ENCODE assay signal across 14 cellular contexts in genomic region chr18:58230438-58231179, GRCh38.
DNase-seq lines count a peak whose midpoint lies in the region; ATAC-seq and TF ChIP-seq lines count a peak whose summit lies in the region.
"Had no signal": no experiment of that assay in that cellular context is flagged by ENCODE, and none has a peak within 500 bp of the region (broad histone marks: within the 10 kb centered on the region; RNA-seq: fewer than 3 reads in every experiment).

No MANE protein-coding gene starts in this region.

- peak overlapping the region; percentile 68 to 79 for H3K27ac ChIP-seq in prostate gland
- H3K27ac ChIP-seq: thoracic aorta had no signal

- DNase-seq in GM12865 (ENCODE audit: low read depth) (peak; percentile 51), LoVo (ENCODE audit: low spot score) (peak; percentile 63), epithelial cell of esophagus (ENCODE audit: low read depth) (peak; percentile 97), prostate gland (ENCODE audit: low spot score) (peak; percentile 55), germinal center (ENCODE audit: low spot score) (no peak)
- no peak for DNase-seq in activated naive CD4-positive, alpha-beta T cell treated with anti-CD3 and anti-CD28 coated beads, Interleukin-2, amount 50 U/mL, for 72 hours (ENCODE audit: low spot score in 2 of 2)
- DNase-seq in T-helper 2 cell treated with Interferon-gamma antibody and Interleukin-4, amounts not matched to agents 5 μg/mL and 100 μg/mL, for 36 hours (ENCODE audit: low spot score): no peak
- DNase-seq: caudate nucleus, DND-41, natural killer cell, NCI-H524 treated with DMSO at 0.1 percent for 48 hours, T-helper 17 cell had no signal

- H3K4me3 ChIP-seq in GM12865 (ENCODE audit: low read depth, low read length): no peak overlapping the region
- no peak overlapping the region for H3K4me3 ChIP-seq in epithelial cell of esophagus (ENCODE audit: low read length)
- H3K4me3 ChIP-seq in prostate gland: no peak overlapping the region
- H3K4me3 ChIP-seq: thoracic aorta had no signal

- WGBS in prostate gland: 53% methylated on average over 8 of the region's 8 CpGs

- ATAC-seq in GM18907 (IDR thresholded peaks at IDR 0.05; ENCODE audit: unreplicated experiment): no peak
- no peak for ATAC-seq in activated naive CD4-positive, alpha-beta T cell treated with anti-CD3 and anti-CD28 coated beads, Interleukin-2, amount 50 U/mL, for 72 hours
- ATAC-seq: natural killer cell, T-helper 17 cell had no signal

- no peak overlapping the region for H3K27ac Mint-ChIP-seq in activated naive CD4-positive, alpha-beta T cell treated with anti-CD3 and anti-CD28 coated beads, Interleukin-2, amount 50 U/mL, for 72 hours
- no peak overlapping the region for H3K27ac Mint-ChIP-seq in T-helper 2 cell treated with Interferon-gamma antibody and Interleukin-4, amounts not matched to agents 5 μg/mL and 100 μg/mL, for 36 hours
- H3K27ac Mint-ChIP-seq: natural killer cell, T-helper 17 cell had no signal

- TF ChIP-seq CTCF in GM12865 (IDR thresholded peaks at IDR 0.05; ENCODE audit: insufficient read depth, low read depth, low read length, missing control alignments) (no peak), epithelial cell of esophagus (IDR thresholded peaks at IDR 0.05; ENCODE audit: insufficient read depth, low read depth, low read length, missing control alignments) (no peak), prostate gland (IDR thresholded peaks at IDR 0.05) (no peak)

- no peaks in the 10 kb centered on the region for H3K27me3 Mint-ChIP-seq in T-helper 2 cell treated with Interferon-gamma antibody and Interleukin-4, amounts not matched to agents 5 μg/mL and 100 μg/mL, for 36 hours (ENCODE audit: low read depth)

- no peaks in the 10 kb centered on the region for H3K36me3 Mint-ChIP-seq in activated naive CD4-positive, alpha-beta T cell treated with anti-CD3 and anti-CD28 coated beads, Interleukin-2, amount 50 U/mL, for 72 hours
- no peaks in the 10 kb centered on the region for H3K36me3 Mint-ChIP-seq in T-helper 2 cell treated with Interferon-gamma antibody and Interleukin-4, amounts not matched to agents 5 μg/mL and 100 μg/mL, for 36 hours (ENCODE audit: low read depth)
- H3K36me3 Mint-ChIP-seq: natural killer cell had no signal

- H3K4me3 Mint-ChIP-seq in T-helper 2 cell treated with Interferon-gamma antibody and Interleukin-4, amounts not matched to agents 5 μg/mL and 100 μg/mL, for 36 hours: no peak overlapping the region
- H3K4me3 Mint-ChIP-seq: natural killer cell, T-helper 17 cell had no signal

- no peaks in the 10 kb centered on the region for H3K9me3 ChIP-seq in prostate gland
- H3K9me3 ChIP-seq: thoracic aorta had no signal

- no peaks in the 10 kb centered on the region for H3K9me3 Mint-ChIP-seq in activated naive CD4-positive, alpha-beta T cell treated with anti-CD3 and anti-CD28 coated beads, Interleukin-2, amount 50 U/mL, for 72 hours
- H3K9me3 Mint-ChIP-seq in T-helper 2 cell treated with Interferon-gamma antibody and Interleukin-4, amounts not matched to agents 5 μg/mL and 100 μg/mL, for 36 hours: no peaks in the 10 kb centered on the region
- H3K9me3 Mint-ChIP-seq: natural killer cell had no signal

- H3K4me1 Mint-ChIP-seq in T-helper 2 cell treated with Interferon-gamma antibody and Interleukin-4, amounts not matched to agents 5 μg/mL and 100 μg/mL, for 36 hours (ENCODE audit: low read depth): no peaks in the 10 kb centered on the region
- H3K4me1 Mint-ChIP-seq: natural killer cell had no signal

- peaks cover 19% of the 10 kb centered on the region for H3K4me1 ChIP-seq in prostate gland (replicated peaks)

- intact Hi-C loops in prostate gland (cut with DNase I): no loop called here

- H3K27me3 ChIP-seq in prostate gland (replicated peaks; ENCODE audit: insufficient read depth): no peaks in the 10 kb centered on the region

- H3K36me3 ChIP-seq in prostate gland: no peaks in the 10 kb centered on the region
- H3K36me3 ChIP-seq: thoracic aorta had no signal

- TF ChIP-seq POLR2A in prostate gland (IDR thresholded peaks at IDR 0.05): no peak

Comparison
In these comparisons a context has a peak if more than half of its experiments do, and no peak if none do; other contexts are left out.
1. DNase-seq: peak in GM12865 (single experiment), LoVo (single experiment), epithelial cell of esophagus (single experiment) and prostate gland (single experiment); none in activated naive CD4-positive, alpha-beta T cell treated with anti-CD3 and anti-CD28 coated beads, Interleukin-2, amount 50 U/mL, for 72 hours (0 of 2), T-helper 2 cell treated with Interferon-gamma antibody and Interleukin-4, amounts not matched to agents 5 μg/mL and 100 μg/mL, for 36 hours (single experiment) and germinal center (single experiment).